10 cellular contexts compared by ENCODE assay signal in the genomic region with DNA sequence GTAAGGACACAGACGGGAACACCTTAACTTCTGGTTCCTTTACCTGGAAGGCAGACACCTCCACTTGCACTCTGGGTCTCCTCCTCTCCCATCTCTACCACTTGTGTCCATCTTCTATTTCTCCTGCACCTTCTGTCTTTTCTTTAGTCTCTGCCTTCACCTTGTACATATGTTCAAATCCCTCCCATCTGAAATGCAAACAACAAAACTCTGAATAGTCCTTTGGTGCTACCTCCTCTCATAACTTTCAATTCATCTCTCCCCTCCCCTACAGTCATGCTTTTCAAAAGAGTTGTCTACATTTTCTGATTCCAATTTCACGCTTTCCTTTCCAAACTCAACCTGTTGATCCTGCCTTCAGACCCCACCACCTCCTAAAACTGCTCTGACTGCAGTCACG. TPM values are rescaled to one million over a fixed set of nuclear protein-coding genes. Genes with fewer than 3 reads are reported as not detected.
"Had no signal": no experiment of that assay in that cellular context is flagged by ENCODE, and none has a peak within 500 bp of the region (broad histone marks: within the 10 kb centered on the region; RNA-seq: fewer than 3 reads in every experiment).

No MANE protein-coding gene starts in this region.

- H3K9me3 ChIP-seq: HAP-1 had no signal

- DNase-seq: GM23248, GOT3, H9, HCEC 1CT, HFFc6 had no signal

- H3K4me1 ChIP-seq: HAP-1 had no signal

- H3K36me3 ChIP-seq: HAP-1 had no signal

- H2AFZ ChIP-seq: GM23248, GM23338 had no signal

- H3K27ac ChIP-seq: GM23248 had no signal

- H3K4me3 ChIP-seq: GM23248, GM23338, HAP-1 had no signal

- H3K9ac ChIP-seq: GM23248 had no signal

- FAIRE-seq: H1, H54 had no signal

- H3K4me2 ChIP-seq: GM23338 had no signal

RNA-seq across cellular contexts. Expression of a gene that starts 5.3 kb away (rescaled TPM):
- total RNA-seq: GM23248, H4, HFFc6 had no signal
- polyA plus RNA-seq: GM23248 had no signal
